Comparison of ENCODE assay signal across 31 cellular contexts in genomic region chr12:114361992-114362391, GRCh38. TPM values are rescaled to one million over a fixed set of nuclear protein-coding genes. Genes with fewer than 3 reads are reported as not detected.
"Had no signal": no experiment of that assay in that cellular context is flagged by ENCODE, and none has a peak within 500 bp of the region (broad histone marks: within the 10 kb centered on the region; RNA-seq: fewer than 3 reads in every experiment).

No MANE protein-coding gene starts in this region.

- H3K27ac ChIP-seq: coronary artery, esophagus squamous epithelium, neutrophil, pancreas, skin epidermis, spleen, thoracic aorta, tibial nerve, upper lobe of left lung had no signal

- H3K4me3 ChIP-seq: coronary artery, esophagus squamous epithelium, lung, mucosa of descending colon, pancreas, skin epidermis, spleen, thoracic aorta, tibial nerve, upper lobe of left lung had no signal

- ATAC-seq: left colon; mucosa of descending colon; natural killer cell treated with Interleukin-12 subunit alpha and Interleukin-12 subunit beta and Interleukin-15 and Interleukin-18, amount 100 ng/mL, for 72 hours; pancreas; stimulated activated naive B cell treated with anti-CD40 and anti-IgM and Interleukin-4, amounts not matched to agents 10 μg/mL and 1 μg/mL and 100 μg/mL, for 72 hours had no signal

- H3K27ac Mint-ChIP-seq: memory B cell; mesothelial cell of epicardium; naive B cell; natural killer cell treated with Interleukin-12 subunit alpha and Interleukin-12 subunit beta and Interleukin-15 and Interleukin-18, amount 100 ng/mL, for 72 hours; stimulated activated naive B cell treated with anti-CD40 and anti-IgM and Interleukin-4, amounts not matched to agents 10 μg/mL and 1 μg/mL and 100 μg/mL, for 72 hours; stimulated activated naive CD8-positive, alpha-beta T cell treated with anti-CD3 and anti-CD28 coated beads, Interleukin-15, Interleukin-2, amounts not matched to agents 100 ng/mL and 50 ng/mL, for 24 hours had no signal

- H3K9me3 ChIP-seq: mucosa of descending colon, neutrophil, pancreas, thoracic aorta had no signal

- H3K4me1 ChIP-seq: esophagus squamous epithelium, pancreas, spleen, tibial nerve, upper lobe of left lung had no signal

- H3K4me3 Mint-ChIP-seq: memory B cell; mesothelial cell of epicardium; naive B cell; natural killer cell treated with Interleukin-12 subunit alpha and Interleukin-12 subunit beta and Interleukin-15 and Interleukin-18, amount 100 ng/mL, for 72 hours; neural crest cell; stimulated activated naive B cell treated with anti-CD40 and anti-IgM and Interleukin-4, amounts not matched to agents 10 μg/mL and 1 μg/mL and 100 μg/mL, for 72 hours; stimulated activated naive CD8-positive, alpha-beta T cell treated with anti-CD3 and anti-CD28 coated beads, Interleukin-15, Interleukin-2, amounts not matched to agents 100 ng/mL and 50 ng/mL, for 24 hours had no signal

- H3K4me1 Mint-ChIP-seq: memory B cell; mesothelial cell of epicardium; naive B cell; neural crest cell; stimulated activated naive B cell treated with anti-CD40 and anti-IgM and Interleukin-4, amounts not matched to agents 10 μg/mL and 1 μg/mL and 100 μg/mL, for 72 hours had no signal

- H3K27me3 Mint-ChIP-seq: stimulated activated naive CD8-positive, alpha-beta T cell treated with anti-CD3 and anti-CD28 coated beads, Interleukin-15, Interleukin-2, amounts not matched to agents 100 ng/mL and 50 ng/mL, for 24 hours had no signal

- H3K36me3 ChIP-seq: neutrophil, pancreas, spleen, thoracic aorta, tibial nerve, upper lobe of left lung had no signal

- H3K27me3 ChIP-seq: esophagus squamous epithelium, neutrophil, tibial nerve, upper lobe of left lung had no signal

- H3K36me3 Mint-ChIP-seq: memory B cell; naive B cell; natural killer cell treated with Interleukin-12 subunit alpha and Interleukin-12 subunit beta and Interleukin-15 and Interleukin-18, amount 100 ng/mL, for 72 hours; stimulated activated naive B cell treated with anti-CD40 and anti-IgM and Interleukin-4, amounts not matched to agents 10 μg/mL and 1 μg/mL and 100 μg/mL, for 72 hours had no signal

- DNase-seq: dermis blood vessel endothelial cell; effector memory CD4-positive, alpha-beta T cell; erythroblast; esophagus squamous epithelium; foreskin melanocyte; hippocampal formation; left colon; mucosa of descending colon; naive B cell; pancreas; retina; spleen; stimulated activated CD4-positive, alpha-beta T cell treated with anti-CD3 and anti-CD28 coated beads, Interleukin-4, amount 100 ng/mL, for 4 hours; stimulated activated naive B cell treated with anti-CD40 and anti-IgM and Interleukin-4, amounts not matched to agents 10 μg/mL and 1 μg/mL and 100 μg/mL, for 72 hours; upper lobe of left lung had no signal

RNA-seq across cellular contexts. Expression of gene TBX5, which starts 44.0 kb away (rescaled TPM):
- total RNA-seq: dermis blood vessel endothelial cell; kidney epithelial cell; left colon; liver; mucosa of descending colon; natural killer cell treated with Interleukin-12 subunit alpha and Interleukin-12 subunit beta and Interleukin-15 and Interleukin-18, amount 100 ng/mL, for 72 hours; neural crest cell; omental fat pad; pancreas; posterior vena cava; pulmonary artery endothelial cell; spleen; tibial nerve had no signal
- polyA plus RNA-seq: spleen had no signal
